Comparison of ENCODE assay signal across 8 cellular contexts in genomic region chr2:86037795-86038192, GRCh38.
DNase-seq lines count a peak whose midpoint lies in the region; ATAC-seq and TF ChIP-seq lines count a peak whose summit lies in the region.

No MANE protein-coding gene starts in this region.

- peaks cover 47 to 82% of the 10 kb centered on the region in 2 donors for H3K36me3 Mint-ChIP-seq in stimulated activated naive B cell treated with anti-CD40 and anti-IgM and Interleukin-4, amounts not matched to agents 10 μg/mL and 1 μg/mL and 100 μg/mL, for 72 hours

- H3K9ac ChIP-seq in Loucy (ENCODE audit: low read depth, low read length, poor library complexity, severe bottlenecking): peak overlapping the region; percentile 75

- H3K4me2 ChIP-seq in Loucy (ENCODE audit: low read depth, low read length, poor library complexity, severe bottlenecking): peak overlapping the region; percentile 75

- TF ChIP-seq CTCF in Loucy (conservative IDR thresholded peaks at IDR 0.05; ENCODE audit: low read length) (no peak), right atrium auricular region (IDR thresholded peaks at IDR 0.05) (no peak)

- H3K79me2 ChIP-seq in Loucy (ENCODE audit: insufficient read depth, low read length): no peaks in the 10 kb centered on the region

- no peaks in the 10 kb centered on the region for H3K9me3 Mint-ChIP-seq in stimulated activated naive B cell treated with anti-CD40 and anti-IgM and Interleukin-4, amounts not matched to agents 10 μg/mL and 1 μg/mL and 100 μg/mL, for 72 hours

- no peaks in the 10 kb centered on the region for H3K9me2 ChIP-seq in Loucy (replicated peaks; ENCODE audit: low read depth, low read length)

- H4K20me1 ChIP-seq in Loucy (ENCODE audit: insufficient read depth, low read length, poor library complexity, severe bottlenecking): no peaks in the 10 kb centered on the region

- H3K4me3 Mint-ChIP-seq in stimulated activated naive B cell treated with anti-CD40 and anti-IgM and Interleukin-4, amounts not matched to agents 10 μg/mL and 1 μg/mL and 100 μg/mL, for 72 hours: peak overlapping the region; percentile 69 to 75

- H3K27ac ChIP-seq in right atrium auricular region: peak overlapping the region; percentile 85 to 86

- no peaks in the 10 kb centered on the region for H3K27me3 Mint-ChIP-seq in stimulated activated naive B cell treated with anti-CD40 and anti-IgM and Interleukin-4, amounts not matched to agents 10 μg/mL and 1 μg/mL and 100 μg/mL, for 72 hours

- ATAC-seq in stimulated activated naive B cell treated with anti-CD40 and anti-IgM and Interleukin-4, amounts not matched to agents 10 μg/mL and 1 μg/mL and 100 μg/mL, for 72 hours (replicated peaks): no peak
- no peak for ATAC-seq in GM21528 (IDR thresholded peaks at IDR 0.05; ENCODE audit: low FRiP score, unreplicated experiment)

- H3K9me3 ChIP-seq in Loucy (ENCODE audit: insufficient read depth, low read depth, low read length): no peaks in the 10 kb centered on the region
- no peaks in the 10 kb centered on the region for H3K9me3 ChIP-seq in right atrium auricular region

- H3K4me3 ChIP-seq in Loucy (ENCODE audit: low read length, poor library complexity, severe bottlenecking): peak overlapping the region; percentile 60
- H3K4me3 ChIP-seq in right atrium auricular region: no peak overlapping the region

- peaks cover 11% of the 10 kb centered on the region for H3F3A ChIP-seq in Loucy (ENCODE audit: low read depth)

- H2AFZ ChIP-seq in Loucy (ENCODE audit: low read length): no peak overlapping the region

- peak overlapping the region; percentile 98 for H3K27ac Mint-ChIP-seq in stimulated activated naive B cell treated with anti-CD40 and anti-IgM and Interleukin-4, amounts not matched to agents 10 μg/mL and 1 μg/mL and 100 μg/mL, for 72 hours

- peak; percentile 14 for DNase-seq in activated gamma-delta T cell (lab: John Stamatoyannopoulos, UW)
- no peak for DNase-seq in right atrium auricular region (ENCODE audit: low spot score)
- no peak for DNase-seq in stimulated activated naive B cell treated with anti-CD40 and anti-IgM and Interleukin-4, amounts not matched to agents 10 μg/mL and 1 μg/mL and 100 μg/mL, for 72 hours
- no peak for DNase-seq in cerebellum (ENCODE audit: low spot score)
- DNase-seq in DMS53 (lab: John Stamatoyannopoulos, UW): no peak
- DNase-seq in NCI-H446 treated with DMSO at 0.1 percent for 48 hours (lab: John Stamatoyannopoulos, UW): no peak

- no peaks in the 10 kb centered on the region for H3K27me3 ChIP-seq in Loucy (ENCODE audit: insufficient read depth, low read length, poor library complexity, severe bottlenecking)
- no peaks in the 10 kb centered on the region for H3K27me3 ChIP-seq in right atrium auricular region

- H3K4me1 ChIP-seq in Loucy (ENCODE audit: insufficient read depth, low read length, poor library complexity, severe bottlenecking): peaks cover 58% of the 10 kb centered on the region
- peaks cover 0 to 47% of the 10 kb centered on the region in 2 donors for H3K4me1 ChIP-seq in right atrium auricular region

- H3K36me3 ChIP-seq in Loucy (ENCODE audit: insufficient read depth, low read length) (peaks cover 39% of the 10 kb centered on the region; the same call in 1 of the 2 replicates), right atrium auricular region (peaks cover 47% of the 10 kb centered on the region)

- H3K4me1 Mint-ChIP-seq in stimulated activated naive B cell treated with anti-CD40 and anti-IgM and Interleukin-4, amounts not matched to agents 10 μg/mL and 1 μg/mL and 100 μg/mL, for 72 hours: peaks cover 56 to 73% of the 10 kb centered on the region in 2 donors
